Comparison of ENCODE assay signal across 1 cellular context in the genomic region with DNA sequence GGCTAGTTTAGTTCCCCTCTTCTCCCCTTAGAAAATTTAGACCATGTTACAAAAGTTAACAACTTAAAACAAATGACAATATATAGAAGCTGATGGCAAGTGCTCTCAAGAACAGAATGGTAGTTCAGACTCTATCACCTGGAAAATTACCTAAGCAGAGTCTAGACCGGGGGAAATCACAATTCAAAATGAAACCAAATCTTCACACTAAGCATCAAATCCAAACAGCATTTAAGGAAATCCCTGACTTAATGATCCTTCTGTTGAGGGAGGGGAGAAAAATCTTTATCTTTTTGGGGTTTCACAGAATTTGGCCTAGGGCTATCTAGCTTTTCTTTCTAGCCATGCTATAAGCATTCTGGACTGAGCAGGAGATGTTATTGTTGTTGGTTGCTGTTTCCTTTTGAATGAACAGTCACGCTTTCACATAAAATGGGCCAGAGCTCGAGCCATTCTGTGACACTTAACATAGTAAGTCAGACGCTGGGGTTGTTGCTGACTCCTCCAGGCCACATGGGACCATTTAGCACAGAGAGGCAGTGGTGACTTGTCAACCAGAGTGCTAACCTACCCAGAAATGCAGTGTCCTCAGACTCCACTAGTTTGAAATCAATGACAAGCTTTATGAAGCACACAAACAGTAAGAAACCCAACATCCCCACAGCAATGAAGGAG.
TF ChIP-seq lines count a peak whose summit lies in the region.

No MANE protein-coding gene starts in this region.

TF ChIP-seq in GM23338, 12 proteins besides CTCF, POLR2A, EP300 and RAD21 (continued from another document):
- TF ChIP-seq, protein P1, sequence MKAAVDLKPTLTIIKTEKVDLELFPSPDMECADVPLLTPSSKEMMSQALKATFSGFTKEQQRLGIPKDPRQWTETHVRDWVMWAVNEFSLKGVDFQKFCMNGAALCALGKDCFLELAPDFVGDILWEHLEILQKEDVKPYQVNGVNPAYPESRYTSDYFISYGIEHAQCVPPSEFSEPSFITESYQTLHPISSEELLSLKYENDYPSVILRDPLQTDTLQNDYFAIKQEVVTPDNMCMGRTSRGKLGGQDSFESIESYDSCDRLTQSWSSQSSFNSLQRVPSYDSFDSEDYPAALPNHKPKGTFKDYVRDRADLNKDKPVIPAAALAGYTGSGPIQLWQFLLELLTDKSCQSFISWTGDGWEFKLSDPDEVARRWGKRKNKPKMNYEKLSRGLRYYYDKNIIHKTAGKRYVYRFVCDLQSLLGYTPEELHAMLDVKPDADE (IDR thresholded peaks at IDR 0.05): no peak
- TF ChIP-seq NANOG (IDR thresholded peaks at IDR 0.05; ENCODE audit: borderline replicate concordance) (no peak), POLR2AphosphoS5 (IDR thresholded peaks at IDR 0.05; ENCODE audit: low read depth) (no peak), CREB1 (CRISPR knock-in tag; IDR thresholded peaks at IDR 0.05; ENCODE audit: low read depth) (no peak), JUNB (IDR thresholded peaks at IDR 0.05; ENCODE audit: unreplicated experiment) (no peak), ZNF462 (CRISPR knock-in tag; IDR thresholded peaks at IDR 0.05) (no peak), EZH2phosphoT487 (IDR thresholded peaks at IDR 0.05; ENCODE audit: unreplicated experiment) (no peak)
- TF ChIP-seq, protein P2, sequence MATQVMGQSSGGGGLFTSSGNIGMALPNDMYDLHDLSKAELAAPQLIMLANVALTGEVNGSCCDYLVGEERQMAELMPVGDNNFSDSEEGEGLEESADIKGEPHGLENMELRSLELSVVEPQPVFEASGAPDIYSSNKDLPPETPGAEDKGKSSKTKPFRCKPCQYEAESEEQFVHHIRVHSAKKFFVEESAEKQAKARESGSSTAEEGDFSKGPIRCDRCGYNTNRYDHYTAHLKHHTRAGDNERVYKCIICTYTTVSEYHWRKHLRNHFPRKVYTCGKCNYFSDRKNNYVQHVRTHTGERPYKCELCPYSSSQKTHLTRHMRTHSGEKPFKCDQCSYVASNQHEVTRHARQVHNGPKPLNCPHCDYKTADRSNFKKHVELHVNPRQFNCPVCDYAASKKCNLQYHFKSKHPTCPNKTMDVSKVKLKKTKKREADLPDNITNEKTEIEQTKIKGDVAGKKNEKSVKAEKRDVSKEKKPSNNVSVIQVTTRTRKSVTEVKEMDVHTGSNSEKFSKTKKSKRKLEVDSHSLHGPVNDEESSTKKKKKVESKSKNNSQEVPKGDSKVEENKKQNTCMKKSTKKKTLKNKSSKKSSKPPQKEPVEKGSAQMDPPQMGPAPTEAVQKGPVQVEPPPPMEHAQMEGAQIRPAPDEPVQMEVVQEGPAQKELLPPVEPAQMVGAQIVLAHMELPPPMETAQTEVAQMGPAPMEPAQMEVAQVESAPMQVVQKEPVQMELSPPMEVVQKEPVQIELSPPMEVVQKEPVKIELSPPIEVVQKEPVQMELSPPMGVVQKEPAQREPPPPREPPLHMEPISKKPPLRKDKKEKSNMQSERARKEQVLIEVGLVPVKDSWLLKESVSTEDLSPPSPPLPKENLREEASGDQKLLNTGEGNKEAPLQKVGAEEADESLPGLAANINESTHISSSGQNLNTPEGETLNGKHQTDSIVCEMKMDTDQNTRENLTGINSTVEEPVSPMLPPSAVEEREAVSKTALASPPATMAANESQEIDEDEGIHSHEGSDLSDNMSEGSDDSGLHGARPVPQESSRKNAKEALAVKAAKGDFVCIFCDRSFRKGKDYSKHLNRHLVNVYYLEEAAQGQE (IDR thresholded peaks at IDR 0.05; ENCODE audit: unreplicated experiment): no peak
